1 cellular context compared by ENCODE assay signal in the genomic region with DNA sequence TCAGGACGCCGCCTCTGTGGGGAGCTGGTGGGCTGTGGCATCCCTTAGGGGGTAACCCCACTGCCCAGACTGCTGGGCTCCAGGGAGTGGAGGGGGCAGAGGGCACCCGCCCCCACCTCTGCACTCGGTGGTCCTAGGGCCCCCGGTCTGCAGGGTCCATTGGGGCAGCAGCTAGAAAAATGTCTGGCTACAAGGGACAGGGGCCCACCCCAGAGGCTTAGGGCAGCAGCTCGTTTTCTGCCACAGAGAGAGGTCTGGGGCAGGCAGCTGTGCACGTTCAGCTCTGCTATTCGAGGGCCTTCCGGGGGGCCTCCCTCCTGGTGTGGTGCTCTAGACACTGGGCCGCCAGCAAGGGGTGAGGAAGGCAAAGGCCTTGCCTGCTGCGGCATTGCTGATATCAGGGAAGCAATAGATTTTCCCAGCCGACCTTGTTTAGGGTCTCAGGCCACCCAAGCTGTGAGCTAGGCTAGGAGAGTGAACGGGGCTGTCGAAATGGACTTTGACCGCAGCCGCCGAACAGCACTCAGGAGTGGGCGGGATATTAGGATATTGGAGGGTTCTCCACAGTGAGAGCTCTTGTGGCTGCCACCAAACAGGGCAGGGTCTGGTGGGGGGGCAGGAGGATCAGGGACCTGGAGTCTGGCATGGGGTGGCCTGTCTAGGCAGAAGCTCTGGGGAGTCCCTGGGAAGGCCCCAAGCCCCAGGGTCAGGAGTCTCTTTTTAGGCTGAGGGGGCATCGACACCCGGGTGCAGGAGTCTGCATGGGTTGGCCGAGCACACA.
TF ChIP-seq lines count a peak whose summit lies in the region.

No MANE protein-coding gene starts in this region.

TF ChIP-seq in HepG2, 621 proteins besides CTCF, POLR2A, EP300 and RAD21 (continued from another document and continues in another):
- TF ChIP-seq, protein P1, sequence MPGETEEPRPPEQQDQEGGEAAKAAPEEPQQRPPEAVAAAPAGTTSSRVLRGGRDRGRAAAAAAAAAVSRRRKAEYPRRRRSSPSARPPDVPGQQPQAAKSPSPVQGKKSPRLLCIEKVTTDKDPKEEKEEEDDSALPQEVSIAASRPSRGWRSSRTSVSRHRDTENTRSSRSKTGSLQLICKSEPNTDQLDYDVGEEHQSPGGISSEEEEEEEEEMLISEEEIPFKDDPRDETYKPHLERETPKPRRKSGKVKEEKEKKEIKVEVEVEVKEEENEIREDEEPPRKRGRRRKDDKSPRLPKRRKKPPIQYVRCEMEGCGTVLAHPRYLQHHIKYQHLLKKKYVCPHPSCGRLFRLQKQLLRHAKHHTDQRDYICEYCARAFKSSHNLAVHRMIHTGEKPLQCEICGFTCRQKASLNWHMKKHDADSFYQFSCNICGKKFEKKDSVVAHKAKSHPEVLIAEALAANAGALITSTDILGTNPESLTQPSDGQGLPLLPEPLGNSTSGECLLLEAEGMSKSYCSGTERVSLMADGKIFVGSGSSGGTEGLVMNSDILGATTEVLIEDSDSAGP (CRISPR knock-in tag; IDR thresholded peaks at IDR 0.05; ENCODE audit: borderline replicate concordance) = peak; percentile 72; the same call in 1 of the 2 replicates
- 0 out of 2 replicates have a peak, but pooled peaks have one; percentile 33 for TF ChIP-seq MTF1 (CRISPR knock-in tag; IDR thresholded peaks at IDR 0.05)
- TF ChIP-seq, protein P2, sequence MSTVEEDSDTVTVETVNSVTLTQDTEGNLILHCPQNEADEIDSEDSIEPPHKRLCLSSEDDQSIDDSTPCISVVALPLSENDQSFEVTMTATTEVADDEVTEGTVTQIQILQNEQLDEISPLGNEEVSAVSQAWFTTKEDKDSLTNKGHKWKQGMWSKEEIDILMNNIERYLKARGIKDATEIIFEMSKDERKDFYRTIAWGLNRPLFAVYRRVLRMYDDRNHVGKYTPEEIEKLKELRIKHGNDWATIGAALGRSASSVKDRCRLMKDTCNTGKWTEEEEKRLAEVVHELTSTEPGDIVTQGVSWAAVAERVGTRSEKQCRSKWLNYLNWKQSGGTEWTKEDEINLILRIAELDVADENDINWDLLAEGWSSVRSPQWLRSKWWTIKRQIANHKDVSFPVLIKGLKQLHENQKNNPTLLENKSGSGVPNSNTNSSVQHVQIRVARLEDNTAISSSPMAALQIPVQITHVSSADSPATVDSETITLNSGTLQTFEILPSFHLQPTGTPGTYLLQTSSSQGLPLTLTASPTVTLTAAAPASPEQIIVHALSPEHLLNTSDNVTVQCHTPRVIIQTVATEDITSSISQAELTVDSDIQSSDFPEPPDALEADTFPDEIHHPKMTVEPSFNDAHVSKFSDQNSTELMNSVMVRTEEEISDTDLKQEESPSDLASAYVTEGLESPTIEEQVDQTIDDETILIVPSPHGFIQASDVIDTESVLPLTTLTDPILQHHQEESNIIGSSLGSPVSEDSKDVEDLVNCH (CRISPR knock-in tag; IDR thresholded peaks at IDR 0.05) = no peak
- TF ChIP-seq RBFOX2 (IDR thresholded peaks at IDR 0.05; ENCODE audit: low read depth, low read length) = peak; percentile 61
- TF ChIP-seq ZNF274 (CRISPR knock-in tag; IDR thresholded peaks at IDR 0.05) = 0 out of 2 replicates have a peak, but pooled peaks have one; percentile 16
- no peak for TF ChIP-seq JARID2 (CRISPR knock-in tag; IDR thresholded peaks at IDR 0.05; ENCODE audit: insufficient replicate concordance)
- peak; percentile 80; the same call in 1 of the 2 replicates for TF ChIP-seq ZNF709 (CRISPR knock-in tag; IDR thresholded peaks at IDR 0.05)
- TF ChIP-seq, protein P3, sequence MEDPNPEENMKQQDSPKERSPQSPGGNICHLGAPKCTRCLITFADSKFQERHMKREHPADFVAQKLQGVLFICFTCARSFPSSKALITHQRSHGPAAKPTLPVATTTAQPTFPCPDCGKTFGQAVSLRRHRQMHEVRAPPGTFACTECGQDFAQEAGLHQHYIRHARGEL (CRISPR knock-in tag; IDR thresholded peaks at IDR 0.05) = no peak; the same call in 1 of the 2 replicates
- peak; percentile 58; the same call in 1 of the 2 replicates for TF ChIP-seq ZNF343 (CRISPR knock-in tag; IDR thresholded peaks at IDR 0.05)
- TF ChIP-seq HES4 (CRISPR knock-in tag; IDR thresholded peaks at IDR 0.05; ENCODE audit: borderline replicate concordance) = 0 out of 2 replicates have a peak, but pooled peaks have one; percentile 18
- TF ChIP-seq ZBTB7B (CRISPR knock-in tag; IDR thresholded peaks at IDR 0.05) = peak; percentile 86
- TF ChIP-seq MYNN (CRISPR knock-in tag; IDR thresholded peaks at IDR 0.05; ENCODE audit: low read depth) = 0 out of 2 replicates have a peak, but pooled peaks have one; percentile 64
- 0 out of 2 replicates have a peak, but pooled peaks have one; percentile 38 for TF ChIP-seq BORCS8-MEF2B (CRISPR knock-in tag; IDR thresholded peaks at IDR 0.05)
- TF ChIP-seq SALL1 (CRISPR knock-in tag; IDR thresholded peaks at IDR 0.05) = peak; percentile 57; the same call in 1 of the 2 replicates
- TF ChIP-seq ZNF543 (CRISPR knock-in tag; IDR thresholded peaks at IDR 0.05) = peak; percentile 42; the same call in 1 of the 2 replicates
- 0 out of 2 replicates have a peak, but pooled peaks have one; percentile 13 for TF ChIP-seq KAT8 (CRISPR knock-in tag; IDR thresholded peaks at IDR 0.05)
- TF ChIP-seq, protein P4, sequence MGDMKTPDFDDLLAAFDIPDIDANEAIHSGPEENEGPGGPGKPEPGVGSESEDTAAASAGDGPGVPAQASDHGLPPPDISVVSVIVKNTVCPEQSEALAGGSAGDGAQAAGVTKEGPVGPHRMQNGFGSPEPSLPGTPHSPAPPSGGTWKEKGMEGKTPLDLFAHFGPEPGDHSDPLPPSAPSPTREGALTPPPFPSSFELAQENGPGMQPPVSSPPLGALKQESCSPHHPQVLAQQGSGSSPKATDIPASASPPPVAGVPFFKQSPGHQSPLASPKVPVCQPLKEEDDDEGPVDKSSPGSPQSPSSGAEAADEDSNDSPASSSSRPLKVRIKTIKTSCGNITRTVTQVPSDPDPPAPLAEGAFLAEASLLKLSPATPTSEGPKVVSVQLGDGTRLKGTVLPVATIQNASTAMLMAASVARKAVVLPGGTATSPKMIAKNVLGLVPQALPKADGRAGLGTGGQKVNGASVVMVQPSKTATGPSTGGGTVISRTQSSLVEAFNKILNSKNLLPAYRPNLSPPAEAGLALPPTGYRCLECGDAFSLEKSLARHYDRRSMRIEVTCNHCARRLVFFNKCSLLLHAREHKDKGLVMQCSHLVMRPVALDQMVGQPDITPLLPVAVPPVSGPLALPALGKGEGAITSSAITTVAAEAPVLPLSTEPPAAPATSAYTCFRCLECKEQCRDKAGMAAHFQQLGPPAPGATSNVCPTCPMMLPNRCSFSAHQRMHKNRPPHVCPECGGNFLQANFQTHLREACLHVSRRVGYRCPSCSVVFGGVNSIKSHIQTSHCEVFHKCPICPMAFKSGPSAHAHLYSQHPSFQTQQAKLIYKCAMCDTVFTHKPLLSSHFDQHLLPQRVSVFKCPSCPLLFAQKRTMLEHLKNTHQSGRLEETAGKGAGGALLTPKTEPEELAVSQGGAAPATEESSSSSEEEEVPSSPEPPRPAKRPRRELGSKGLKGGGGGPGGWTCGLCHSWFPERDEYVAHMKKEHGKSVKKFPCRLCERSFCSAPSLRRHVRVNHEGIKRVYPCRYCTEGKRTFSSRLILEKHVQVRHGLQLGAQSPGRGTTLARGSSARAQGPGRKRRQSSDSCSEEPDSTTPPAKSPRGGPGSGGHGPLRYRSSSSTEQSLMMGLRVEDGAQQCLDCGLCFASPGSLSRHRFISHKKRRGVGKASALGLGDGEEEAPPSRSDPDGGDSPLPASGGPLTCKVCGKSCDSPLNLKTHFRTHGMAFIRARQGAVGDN (CRISPR knock-in tag; IDR thresholded peaks at IDR 0.05) = peak; percentile 91
- 0 out of 2 replicates have a peak, but pooled peaks have one; percentile 61 for TF ChIP-seq ZNF317 (CRISPR knock-in tag; IDR thresholded peaks at IDR 0.05)
- no peak for TF ChIP-seq PHF5A (CRISPR knock-in tag; IDR thresholded peaks at IDR 0.05; ENCODE audit: low read depth, unreplicated experiment)
- TF ChIP-seq, protein P5, sequence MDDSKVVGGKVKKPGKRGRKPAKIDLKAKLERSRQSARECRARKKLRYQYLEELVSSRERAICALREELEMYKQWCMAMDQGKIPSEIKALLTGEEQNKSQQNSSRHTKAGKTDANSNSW (CRISPR knock-in tag; IDR thresholded peaks at IDR 0.05; ENCODE audit: borderline replicate concordance) = no peak
- TF ChIP-seq TSC22D2 (CRISPR knock-in tag; IDR thresholded peaks at IDR 0.05; ENCODE audit: borderline replicate concordance) = no peak
- no peak for TF ChIP-seq GTF3A (CRISPR knock-in tag; conservative IDR thresholded peaks at IDR 0.05)
- no peak for TF ChIP-seq IRF2 (CRISPR knock-in tag; IDR thresholded peaks at IDR 0.05)
- TF ChIP-seq HNRNPL (IDR thresholded peaks at IDR 0.05; ENCODE audit: low read depth, low read length) = peak; percentile 68
- peak; percentile 33; the same call in 1 of the 2 replicates for TF ChIP-seq KDM2A (CRISPR knock-in tag; IDR thresholded peaks at IDR 0.05; ENCODE audit: borderline replicate concordance, low read depth)
- 0 out of 2 replicates have a peak, but pooled peaks have one; percentile 28 for TF ChIP-seq ZNF263 (CRISPR knock-in tag; IDR thresholded peaks at IDR 0.05)
- TF ChIP-seq, protein P6, sequence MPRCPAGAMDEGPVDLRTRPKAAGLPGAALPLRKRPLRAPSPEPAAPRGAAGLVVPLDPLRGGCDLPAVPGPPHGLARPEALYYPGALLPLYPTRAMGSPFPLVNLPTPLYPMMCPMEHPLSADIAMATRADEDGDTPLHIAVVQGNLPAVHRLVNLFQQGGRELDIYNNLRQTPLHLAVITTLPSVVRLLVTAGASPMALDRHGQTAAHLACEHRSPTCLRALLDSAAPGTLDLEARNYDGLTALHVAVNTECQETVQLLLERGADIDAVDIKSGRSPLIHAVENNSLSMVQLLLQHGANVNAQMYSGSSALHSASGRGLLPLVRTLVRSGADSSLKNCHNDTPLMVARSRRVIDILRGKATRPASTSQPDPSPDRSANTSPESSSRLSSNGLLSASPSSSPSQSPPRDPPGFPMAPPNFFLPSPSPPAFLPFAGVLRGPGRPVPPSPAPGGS (CRISPR knock-in tag; IDR thresholded peaks at IDR 0.05) = peak; percentile 84
- TF ChIP-seq ASH2L (IDR thresholded peaks at IDR 0.05; ENCODE audit: insufficient read length, low read depth, low read length) = peak; percentile 74
- TF ChIP-seq SAFB2 (CRISPR knock-in tag; IDR thresholded peaks at IDR 0.05; ENCODE audit: borderline replicate concordance, low read depth) = no peak; the same call in 1 of the 2 replicates
- 0 out of 2 replicates have a peak, but pooled peaks have one; percentile 52 for TF ChIP-seq MEF2D (CRISPR knock-in tag; IDR thresholded peaks at IDR 0.05)
- TF ChIP-seq ZNF614 (CRISPR knock-in tag; IDR thresholded peaks at IDR 0.05; ENCODE audit: borderline replicate concordance) = 0 out of 2 replicates have a peak, but pooled peaks have one; percentile 3
- TF ChIP-seq, protein P7, sequence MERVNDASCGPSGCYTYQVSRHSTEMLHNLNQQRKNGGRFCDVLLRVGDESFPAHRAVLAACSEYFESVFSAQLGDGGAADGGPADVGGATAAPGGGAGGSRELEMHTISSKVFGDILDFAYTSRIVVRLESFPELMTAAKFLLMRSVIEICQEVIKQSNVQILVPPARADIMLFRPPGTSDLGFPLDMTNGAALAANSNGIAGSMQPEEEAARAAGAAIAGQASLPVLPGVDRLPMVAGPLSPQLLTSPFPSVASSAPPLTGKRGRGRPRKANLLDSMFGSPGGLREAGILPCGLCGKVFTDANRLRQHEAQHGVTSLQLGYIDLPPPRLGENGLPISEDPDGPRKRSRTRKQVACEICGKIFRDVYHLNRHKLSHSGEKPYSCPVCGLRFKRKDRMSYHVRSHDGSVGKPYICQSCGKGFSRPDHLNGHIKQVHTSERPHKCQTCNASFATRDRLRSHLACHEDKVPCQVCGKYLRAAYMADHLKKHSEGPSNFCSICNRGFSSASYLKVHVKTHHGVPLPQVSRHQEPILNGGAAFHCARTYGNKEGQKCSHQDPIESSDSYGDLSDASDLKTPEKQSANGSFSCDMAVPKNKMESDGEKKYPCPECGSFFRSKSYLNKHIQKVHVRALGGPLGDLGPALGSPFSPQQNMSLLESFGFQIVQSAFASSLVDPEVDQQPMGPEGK (CRISPR knock-in tag; IDR thresholded peaks at IDR 0.05) = peak; percentile 34
- no peak for TF ChIP-seq KLF13 (CRISPR knock-in tag; IDR thresholded peaks at IDR 0.05)
- no peak; the same call in 1 of the 2 replicates for TF ChIP-seq NAIF1 (CRISPR knock-in tag; IDR thresholded peaks at IDR 0.05; ENCODE audit: borderline replicate concordance)
- TF ChIP-seq, protein P8, sequence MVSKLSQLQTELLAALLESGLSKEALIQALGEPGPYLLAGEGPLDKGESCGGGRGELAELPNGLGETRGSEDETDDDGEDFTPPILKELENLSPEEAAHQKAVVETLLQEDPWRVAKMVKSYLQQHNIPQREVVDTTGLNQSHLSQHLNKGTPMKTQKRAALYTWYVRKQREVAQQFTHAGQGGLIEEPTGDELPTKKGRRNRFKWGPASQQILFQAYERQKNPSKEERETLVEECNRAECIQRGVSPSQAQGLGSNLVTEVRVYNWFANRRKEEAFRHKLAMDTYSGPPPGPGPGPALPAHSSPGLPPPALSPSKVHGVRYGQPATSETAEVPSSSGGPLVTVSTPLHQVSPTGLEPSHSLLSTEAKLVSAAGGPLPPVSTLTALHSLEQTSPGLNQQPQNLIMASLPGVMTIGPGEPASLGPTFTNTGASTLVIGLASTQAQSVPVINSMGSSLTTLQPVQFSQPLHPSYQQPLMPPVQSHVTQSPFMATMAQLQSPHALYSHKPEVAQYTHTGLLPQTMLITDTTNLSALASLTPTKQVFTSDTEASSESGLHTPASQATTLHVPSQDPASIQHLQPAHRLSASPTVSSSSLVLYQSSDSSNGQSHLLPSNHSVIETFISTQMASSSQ (IDR thresholded peaks at IDR 0.05; ENCODE audit: low read depth) = no peak
- TF ChIP-seq, protein P8 (CRISPR knock-in tag; IDR thresholded peaks at IDR 0.05; ENCODE audit: borderline replicate concordance) = 0 out of 2 replicates have a peak, but pooled peaks have one; percentile 33
- TF ChIP-seq ISX (CRISPR knock-in tag; conservative IDR thresholded peaks at IDR 0.05) = 0 out of 2 replicates have a peak, but pooled peaks have one; percentile 46
- TF ChIP-seq ZNF839 (CRISPR knock-in tag; IDR thresholded peaks at IDR 0.05; ENCODE audit: borderline replicate concordance) = 0 out of 2 replicates have a peak, but pooled peaks have one; percentile 48
